ENCODE assay signal across 8 cellular contexts in genomic region chr13:99605417-99606321, GRCh38. TPM values are rescaled to one million over a fixed set of nuclear protein-coding genes. Genes with fewer than 3 reads are reported as not detected.
DNase-seq lines count a peak whose midpoint lies in the region; ATAC-seq and TF ChIP-seq lines count a peak whose summit lies in the region.

No MANE protein-coding gene starts in this region.

- H3K4me1 ChIP-seq in RWPE2 (ENCODE audit: insufficient read depth, poor library complexity, severe bottlenecking) (peaks cover 7% of the 10 kb centered on the region), right cardiac atrium (ENCODE audit: control insufficient read depth, insufficient read depth, low read length) (no peaks in the 10 kb centered on the region)

- intact Hi-C loops in right cardiac atrium (cut with DNase I): no loop called here

- peak overlapping the region; percentile 66 for H3K4me3 ChIP-seq in RWPE2 (ENCODE audit: severe bottlenecking)
- H3K4me3 ChIP-seq in right cardiac atrium (ENCODE audit: low read length): peak overlapping the region; percentile 61

- H3K4me1 Mint-ChIP-seq in activated naive CD4-positive, alpha-beta T cell treated with anti-CD3 and anti-CD28 coated beads, Interleukin-2, amount 50 U/mL, for 24 hours: peaks cover 64% of the 10 kb centered on the region

- WGBS in right cardiac atrium: 26% methylated on average over 18 of the region's 18 CpGs

- no peaks in the 10 kb centered on the region for H3K36me3 ChIP-seq in RWPE2 (ENCODE audit: low read depth)

- no peaks in the 10 kb centered on the region for H3K27me3 Mint-ChIP-seq in activated naive CD4-positive, alpha-beta T cell treated with anti-CD3 and anti-CD28 coated beads, Interleukin-2, amount 50 U/mL, for 24 hours

- peak overlapping the region; percentile 86 for H3K27ac Mint-ChIP-seq in activated naive CD4-positive, alpha-beta T cell treated with anti-CD3 and anti-CD28 coated beads, Interleukin-2, amount 50 U/mL, for 24 hours

- peak; percentile 71 for DNase-seq in D341Med (ENCODE audit: low spot score)
- DNase-seq in HK-2 (ENCODE audit: unreplicated experiment): peak; percentile 41
- DNase-seq in RWPE2 (ENCODE audit: low spot score): no peak
- DNase-seq in right cardiac atrium: peak; percentile 38 to 72 (median 64)
- DNase-seq in putamen (ENCODE audit: low spot score): peak; percentile 27
- no peak for DNase-seq in HT-29 (ENCODE audit: low spot score)

- ATAC-seq in GM21360 (IDR thresholded peaks at IDR 0.05; ENCODE audit: unreplicated experiment) (peak; percentile 59), RWPE2 (ENCODE audit: low read depth) (peak; percentile 75), right cardiac atrium (peak; percentile 72 to 74)

- peak overlapping the region; percentile 90 for H3K4me3 Mint-ChIP-seq in activated naive CD4-positive, alpha-beta T cell treated with anti-CD3 and anti-CD28 coated beads, Interleukin-2, amount 50 U/mL, for 24 hours

- TF ChIP-seq CTCF in RWPE2 (IDR thresholded peaks at IDR 0.05; ENCODE audit: poor library complexity, severe bottlenecking): peak; percentile 13

- H3K27ac ChIP-seq in RWPE2 (ENCODE audit: poor library complexity, severe bottlenecking) (no peak overlapping the region), right cardiac atrium (ENCODE audit: low read length) (peak overlapping the region; percentile 82)

- peaks cover 1% of the 10 kb centered on the region for H3K36me3 Mint-ChIP-seq in activated naive CD4-positive, alpha-beta T cell treated with anti-CD3 and anti-CD28 coated beads, Interleukin-2, amount 50 U/mL, for 24 hours

- no peaks in the 10 kb centered on the region for H3K27me3 ChIP-seq in RWPE2 (ENCODE audit: insufficient read depth, poor library complexity, severe bottlenecking)
- no peaks in the 10 kb centered on the region for H3K27me3 ChIP-seq in right cardiac atrium (ENCODE audit: control insufficient read depth, insufficient read depth)

- no peaks in the 10 kb centered on the region for H3K9me3 Mint-ChIP-seq in activated naive CD4-positive, alpha-beta T cell treated with anti-CD3 and anti-CD28 coated beads, Interleukin-2, amount 50 U/mL, for 24 hours

- H3K9me3 ChIP-seq in RWPE2 (ENCODE audit: severe bottlenecking) (no peaks in the 10 kb centered on the region), right cardiac atrium (ENCODE audit: control insufficient read depth, low read length) (no peaks in the 10 kb centered on the region)

RNA-seq across cellular contexts. Expression of gene CLYBL, which starts 0.8 kb away (rescaled TPM):
- 10 to 100 TPM; 16.5 to 21.8 (median 19.3) TPM for total RNA-seq in right cardiac atrium
- polyA plus RNA-seq in right cardiac atrium: 18.5 TPM
- 0.57 and 1.5 TPM in 2 replicates for total RNA-seq in HT-29 (2014; rRNA removed; shearing (Covaris generic))

Comparison
In these comparisons a context has a peak if more than half of its experiments do, and no peak if none do; other contexts are left out.
1. DNase-seq: peak in D341Med (single experiment), HK-2 (single experiment), right cardiac atrium (3 of 3) and putamen (single experiment); none in RWPE2 (single experiment) and HT-29 (single experiment).
2. Peak in every context shown above with its lines, with median percentiles within 50 percentile points of each other: ATAC-seq.